In genomic region chr15:65066635-65067333, GRCh38 we compare ENCODE assay signal across 11 cellular contexts. TPM values are rescaled to one million over a fixed set of nuclear protein-coding genes. Genes with fewer than 3 reads are reported as not detected.
DNase-seq lines count a peak whose midpoint lies in the region; TF ChIP-seq lines count a peak whose summit lies in the region.
"Had no signal": no experiment of that assay in that cellular context is flagged by ENCODE, and none has a peak within 500 bp of the region (broad histone marks: within the 10 kb centered on the region; RNA-seq: fewer than 3 reads in every experiment).

No MANE protein-coding gene starts in this region.

- DNase-seq in Peyer's patch (no peak), esophagus muscularis mucosa (ENCODE audit: extremely low spot score) (no peak), midbrain (lab: John Stamatoyannopoulos, UW) (peak; percentile 39), testis (peak; percentile 82), SIG-M5 treated with dmso at 0.1 percent for 504 hours (lab: John Stamatoyannopoulos, UW; ENCODE audit: unreplicated experiment) (no peak), NCI-H748 (lab: John Stamatoyannopoulos, UW; ENCODE audit: unreplicated experiment) (no peak), GM13976 (ENCODE audit: low spot score) (no peak)
- DNase-seq: activated CD4-positive, alpha-beta memory T cell treated with anti-CD3 and anti-CD28 coated beads for 36 hours; NCI-H2107 had no signal

- in situ Hi-C loops in GM13976 (cut with MboI; ENCODE audit: low sequenced_read_pairs, unreplicated experiment): no loop called here

- H3K4me1 ChIP-seq in Peyer's patch (peaks cover 0 to 26% (median 0%) of the 10 kb centered on the region in 4 donors), esophagus muscularis mucosa (peaks cover 69 to 91% (median 87%) of the 10 kb centered on the region in 4 donors), testis (peaks cover 66% of the 10 kb centered on the region)

- TF ChIP-seq POLR2A in Peyer's patch (IDR thresholded peaks at IDR 0.05) (no peak), esophagus muscularis mucosa (IDR thresholded peaks at IDR 0.05; ENCODE audit: low read depth) (no peak), testis (IDR thresholded peaks at IDR 0.05) (no peak)

- H3K4me3 ChIP-seq in Peyer's patch (peak overlapping the region; percentile 29 to 67 (median 42)), esophagus muscularis mucosa (peak overlapping the region; percentile 70 to 83 (median 79)), testis (peak overlapping the region; percentile 57 to 75)

- peaks cover 0 to 9% of the 10 kb centered on the region in 2 donors for H3K27me3 ChIP-seq in Peyer's patch
- no peaks in the 10 kb centered on the region for H3K27me3 ChIP-seq in esophagus muscularis mucosa
- H3K27me3 ChIP-seq in testis: no peaks in the 10 kb centered on the region

- TF ChIP-seq EP300 in esophagus muscularis mucosa (IDR thresholded peaks at IDR 0.05): no peak

- intact Hi-C loops in esophagus muscularis mucosa (cut with DNase I): no loop called here
- intact Hi-C loops in testis (cut with DNase I; ENCODE audit: low total_unique reads): no loop called here

- H3K36me3 ChIP-seq in Peyer's patch (no peaks in the 10 kb centered on the region), esophagus muscularis mucosa (peaks cover 0 to 4% (median 0%) of the 10 kb centered on the region in 4 donors), testis (ENCODE audit: low read depth, missing control alignments) (no peaks in the 10 kb centered on the region)
- H3K36me3 ChIP-seq: brain microvascular endothelial cell had no signal

- peak overlapping the region; percentile 62 to 80 (median 74) for H3K27ac ChIP-seq in Peyer's patch
- H3K27ac ChIP-seq in esophagus muscularis mucosa (replicated peaks in 1 of 4): peak overlapping the region; percentile 95 to 98 (median 96)
- H3K27ac ChIP-seq in testis: peak overlapping the region; percentile 86 to 88
- H3K27ac ChIP-seq: brain microvascular endothelial cell had no signal

- H3K9me3 ChIP-seq in Peyer's patch (no peaks in the 10 kb centered on the region), esophagus muscularis mucosa (no peaks in the 10 kb centered on the region), testis (no peaks in the 10 kb centered on the region)

- TF ChIP-seq CTCF in Peyer's patch (IDR thresholded peaks at IDR 0.05): no peak
- TF ChIP-seq CTCF in esophagus muscularis mucosa (IDR thresholded peaks at IDR 0.05): no peak
- TF ChIP-seq CTCF in testis (IDR thresholded peaks at IDR 0.05): no peak
- no peak for TF ChIP-seq CTCF in GM13976 (IDR thresholded peaks at IDR 0.05; ENCODE audit: borderline replicate concordance, control extremely low read depth, extremely low read depth, insufficient read depth, missing control alignments)

- WGBS in esophagus muscularis mucosa: 26% methylated on average over 9 of the region's 10 CpGs
- 14 to 21% methylated on average over 10 of the region's 10 CpGs for WGBS in testis, 2 donors

RNA-seq across cellular contexts. Expression of gene RASL12, which starts 1.0 kb away (rescaled TPM):
- total RNA-seq in Peyer's patch (10 to 100 TPM in 2 of 4 donors, 1 to 10 TPM in 2; 5.1 to 23.1 (median 8.5) TPM), esophagus muscularis mucosa (100 to 1,000 TPM; 123 to 216 (median 198) TPM), testis (10 to 100 TPM; 64.7 to 75.2 TPM)
- 43.9 TPM for polyA plus RNA-seq in testis (ENCODE audit: insufficient read depth, low read depth, low replicate concordance)
- total RNA-seq: activated CD4-positive, alpha-beta memory T cell treated with anti-CD3 and anti-CD28 coated beads for 36 hours; HT-29 had no signal

RNA-seq across cellular contexts. Expression of gene KBTBD13, which starts 9.8 kb away (rescaled TPM):
- under 1 TPM in 1 of 4 donors, not detected in 3; 0.38 TPM for total RNA-seq in Peyer's patch
- under 1 TPM in 1 of 4 donors, not detected in 3; 0.17 TPM for total RNA-seq in esophagus muscularis mucosa
- total RNA-seq in testis: 1 to 10 TPM; 2.4 to 3.4 TPM
- polyA plus RNA-seq in testis (ENCODE audit: insufficient read depth, low read depth, low replicate concordance): 1.2 TPM
- total RNA-seq: activated CD4-positive, alpha-beta memory T cell treated with anti-CD3 and anti-CD28 coated beads for 36 hours; HT-29 had no signal

RNA-seq across cellular contexts. Expression of gene SLC51B, which starts 21.6 kb away (rescaled TPM):
- total RNA-seq in Peyer's patch (100 to 1,000 TPM in 3 of 4 donors, 1 to 10 TPM in 1; 4.1 to 374 (median 196) TPM), esophagus muscularis mucosa (not detected), testis (1 to 10 TPM; 1.1 to 3.8 TPM)
- 13.6 TPM for polyA plus RNA-seq in testis (ENCODE audit: insufficient read depth, low read depth, low replicate concordance)
- total RNA-seq: activated CD4-positive, alpha-beta memory T cell treated with anti-CD3 and anti-CD28 coated beads for 36 hours had no signal

RNA-seq across cellular contexts. Expression of gene MTFMT, which starts 37.3 kb away (rescaled TPM):
- total RNA-seq in Peyer's patch (10 to 100 TPM; 22.3 to 39.9 (median 36.9) TPM), esophagus muscularis mucosa (10 to 100 TPM; 26.3 to 29.9 (median 29.4) TPM), testis (10 to 100 TPM; 33.9 to 34.4 TPM)
- 12.1 TPM for polyA plus RNA-seq in testis (ENCODE audit: insufficient read depth, low read depth, low replicate concordance)

RNA-seq across cellular contexts. Expression of gene UBAP1L, which starts 48.2 kb away (rescaled TPM):
- 1 to 10 TPM; 3.0 to 8.7 (median 5.5) TPM for total RNA-seq in Peyer's patch
- total RNA-seq in esophagus muscularis mucosa: 1 to 10 TPM; 1.2 to 7.5 (median 2.2) TPM
- total RNA-seq in testis: 10 to 100 TPM; 11.3 to 12.1 TPM
- polyA plus RNA-seq in testis (ENCODE audit: insufficient read depth, low read depth, low replicate concordance): 3.7 TPM

Comparison
In these comparisons a context has a peak if more than half of its experiments do, and no peak if none do; other contexts are left out.
1. DNase-seq: peak in midbrain (single experiment) and testis (single experiment); none in Peyer's patch (0 of 3), esophagus muscularis mucosa (single experiment), SIG-M5 treated with dmso at 0.1 percent for 504 hours (single experiment), NCI-H748 (single experiment) and GM13976 (single experiment).
2. Peak in every context shown above with its lines, with median percentiles within 50 percentile points of each other: H3K27ac ChIP-seq and H3K4me3 ChIP-seq.